Comparison of ENCODE assay signal across 2 cellular contexts in the genomic region with DNA sequence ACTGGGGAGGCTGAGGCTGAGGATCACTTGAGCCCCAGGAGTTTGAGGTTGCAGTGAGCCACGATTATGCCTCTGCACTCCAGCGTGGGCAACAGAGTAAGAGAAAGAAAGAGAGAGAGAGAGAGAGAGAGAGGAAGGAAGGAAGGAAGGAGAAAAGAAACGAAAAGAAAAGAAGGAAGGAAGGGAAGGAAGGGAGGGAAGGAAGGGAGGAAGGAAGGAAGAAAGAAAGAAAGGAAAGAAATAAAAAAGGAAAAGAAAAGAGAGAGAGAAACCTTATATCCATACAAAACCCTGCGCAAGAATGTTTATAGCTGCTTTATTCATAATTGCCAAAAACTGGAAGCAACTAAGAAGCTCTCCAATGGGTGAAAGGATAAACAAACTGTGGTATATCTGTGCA.
TF ChIP-seq lines count a peak whose summit lies in the region.

No MANE protein-coding gene starts in this region.

TF ChIP-seq in GM23338, 12 proteins besides CTCF, POLR2A, EP300 and RAD21 (continues in another document):
- TF ChIP-seq EZH2phosphoT487 (IDR thresholded peaks at IDR 0.05; ENCODE audit: unreplicated experiment) = no peak
- TF ChIP-seq POLR2AphosphoS5 (IDR thresholded peaks at IDR 0.05; ENCODE audit: low read depth) = no peak
- TF ChIP-seq, protein P1, sequence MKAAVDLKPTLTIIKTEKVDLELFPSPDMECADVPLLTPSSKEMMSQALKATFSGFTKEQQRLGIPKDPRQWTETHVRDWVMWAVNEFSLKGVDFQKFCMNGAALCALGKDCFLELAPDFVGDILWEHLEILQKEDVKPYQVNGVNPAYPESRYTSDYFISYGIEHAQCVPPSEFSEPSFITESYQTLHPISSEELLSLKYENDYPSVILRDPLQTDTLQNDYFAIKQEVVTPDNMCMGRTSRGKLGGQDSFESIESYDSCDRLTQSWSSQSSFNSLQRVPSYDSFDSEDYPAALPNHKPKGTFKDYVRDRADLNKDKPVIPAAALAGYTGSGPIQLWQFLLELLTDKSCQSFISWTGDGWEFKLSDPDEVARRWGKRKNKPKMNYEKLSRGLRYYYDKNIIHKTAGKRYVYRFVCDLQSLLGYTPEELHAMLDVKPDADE (IDR thresholded peaks at IDR 0.05) = no peak
- no peak for TF ChIP-seq JUNB (IDR thresholded peaks at IDR 0.05; ENCODE audit: unreplicated experiment)
- TF ChIP-seq, protein P2, sequence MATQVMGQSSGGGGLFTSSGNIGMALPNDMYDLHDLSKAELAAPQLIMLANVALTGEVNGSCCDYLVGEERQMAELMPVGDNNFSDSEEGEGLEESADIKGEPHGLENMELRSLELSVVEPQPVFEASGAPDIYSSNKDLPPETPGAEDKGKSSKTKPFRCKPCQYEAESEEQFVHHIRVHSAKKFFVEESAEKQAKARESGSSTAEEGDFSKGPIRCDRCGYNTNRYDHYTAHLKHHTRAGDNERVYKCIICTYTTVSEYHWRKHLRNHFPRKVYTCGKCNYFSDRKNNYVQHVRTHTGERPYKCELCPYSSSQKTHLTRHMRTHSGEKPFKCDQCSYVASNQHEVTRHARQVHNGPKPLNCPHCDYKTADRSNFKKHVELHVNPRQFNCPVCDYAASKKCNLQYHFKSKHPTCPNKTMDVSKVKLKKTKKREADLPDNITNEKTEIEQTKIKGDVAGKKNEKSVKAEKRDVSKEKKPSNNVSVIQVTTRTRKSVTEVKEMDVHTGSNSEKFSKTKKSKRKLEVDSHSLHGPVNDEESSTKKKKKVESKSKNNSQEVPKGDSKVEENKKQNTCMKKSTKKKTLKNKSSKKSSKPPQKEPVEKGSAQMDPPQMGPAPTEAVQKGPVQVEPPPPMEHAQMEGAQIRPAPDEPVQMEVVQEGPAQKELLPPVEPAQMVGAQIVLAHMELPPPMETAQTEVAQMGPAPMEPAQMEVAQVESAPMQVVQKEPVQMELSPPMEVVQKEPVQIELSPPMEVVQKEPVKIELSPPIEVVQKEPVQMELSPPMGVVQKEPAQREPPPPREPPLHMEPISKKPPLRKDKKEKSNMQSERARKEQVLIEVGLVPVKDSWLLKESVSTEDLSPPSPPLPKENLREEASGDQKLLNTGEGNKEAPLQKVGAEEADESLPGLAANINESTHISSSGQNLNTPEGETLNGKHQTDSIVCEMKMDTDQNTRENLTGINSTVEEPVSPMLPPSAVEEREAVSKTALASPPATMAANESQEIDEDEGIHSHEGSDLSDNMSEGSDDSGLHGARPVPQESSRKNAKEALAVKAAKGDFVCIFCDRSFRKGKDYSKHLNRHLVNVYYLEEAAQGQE (IDR thresholded peaks at IDR 0.05; ENCODE audit: unreplicated experiment) = no peak
- TF ChIP-seq STAT1 (IDR thresholded peaks at IDR 0.05; ENCODE audit: unreplicated experiment) = no peak
- TF ChIP-seq EZH2 (IDR thresholded peaks at IDR 0.05; ENCODE audit: low read depth, unreplicated experiment) = no peak
- no peak for TF ChIP-seq CREB1 (CRISPR knock-in tag; IDR thresholded peaks at IDR 0.05; ENCODE audit: low read depth)
- TF ChIP-seq ZNF114 (CRISPR knock-in tag; IDR thresholded peaks at IDR 0.05) = no peak
- no peak for TF ChIP-seq ZNF331 (CRISPR knock-in tag; IDR thresholded peaks at IDR 0.05; ENCODE audit: low read depth)

TF ChIP-seq in K562, 482 proteins besides CTCF, POLR2A, EP300 and RAD21:
- TF ChIP-seq, protein P3, sequence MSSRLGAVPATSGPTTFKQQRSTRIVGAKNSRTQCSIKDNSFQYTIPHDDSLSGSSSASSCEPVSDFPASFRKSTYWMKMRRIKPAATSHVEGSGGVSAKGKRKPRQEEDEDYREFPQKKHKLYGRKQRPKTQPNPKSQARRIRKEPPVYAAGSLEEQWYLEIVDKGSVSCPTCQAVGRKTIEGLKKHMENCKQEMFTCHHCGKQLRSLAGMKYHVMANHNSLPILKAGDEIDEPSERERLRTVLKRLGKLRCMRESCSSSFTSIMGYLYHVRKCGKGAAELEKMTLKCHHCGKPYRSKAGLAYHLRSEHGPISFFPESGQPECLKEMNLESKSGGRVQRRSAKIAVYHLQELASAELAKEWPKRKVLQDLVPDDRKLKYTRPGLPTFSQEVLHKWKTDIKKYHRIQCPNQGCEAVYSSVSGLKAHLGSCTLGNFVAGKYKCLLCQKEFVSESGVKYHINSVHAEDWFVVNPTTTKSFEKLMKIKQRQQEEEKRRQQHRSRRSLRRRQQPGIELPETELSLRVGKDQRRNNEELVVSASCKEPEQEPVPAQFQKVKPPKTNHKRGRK (tag; IDR thresholded peaks at IDR 0.05) = peak; percentile 52
- TF ChIP-seq, protein P4, sequence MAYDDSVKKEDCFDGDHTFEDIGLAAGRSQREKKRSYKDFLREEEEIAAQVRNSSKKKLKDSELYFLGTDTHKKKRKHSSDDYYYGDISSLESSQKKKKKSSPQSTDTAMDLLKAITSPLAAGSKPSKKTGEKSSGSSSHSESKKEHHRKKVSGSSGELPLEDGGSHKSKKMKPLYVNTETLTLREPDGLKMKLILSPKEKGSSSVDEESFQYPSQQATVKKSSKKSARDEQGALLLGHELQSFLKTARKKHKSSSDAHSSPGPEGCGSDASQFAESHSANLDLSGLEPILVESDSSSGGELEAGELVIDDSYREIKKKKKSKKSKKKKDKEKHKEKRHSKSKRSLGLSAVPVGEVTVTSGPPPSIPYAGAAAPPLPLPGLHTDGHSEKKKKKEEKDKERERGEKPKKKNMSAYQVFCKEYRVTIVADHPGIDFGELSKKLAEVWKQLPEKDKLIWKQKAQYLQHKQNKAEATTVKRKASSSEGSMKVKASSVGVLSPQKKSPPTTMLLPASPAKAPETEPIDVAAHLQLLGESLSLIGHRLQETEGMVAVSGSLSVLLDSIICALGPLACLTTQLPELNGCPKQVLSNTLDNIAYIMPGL (CRISPR knock-in tag; IDR thresholded peaks at IDR 0.05) = no peak
- TF ChIP-seq NCOR1 (IDR thresholded peaks at IDR 0.05) = no peak
- no peak for TF ChIP-seq HMG20A (CRISPR knock-in tag; conservative IDR thresholded peaks at IDR 0.05)
- TF ChIP-seq NFXL1 (CRISPR knock-in tag; IDR thresholded peaks at IDR 0.05) = no peak
- no peak for TF ChIP-seq POLR2H (tag; IDR thresholded peaks at IDR 0.05; ENCODE audit: low read depth)
- no peak for TF ChIP-seq IRF2 (CRISPR knock-in tag; IDR thresholded peaks at IDR 0.05)
